In genomic region chr2:43611987-43612894, GRCh38 we compare ENCODE assay signal across 8 cellular contexts. TPM values are rescaled to one million over a fixed set of nuclear protein-coding genes. Genes with fewer than 3 reads are reported as not detected.
DNase-seq lines count a peak whose midpoint lies in the region; ATAC-seq and TF ChIP-seq lines count a peak whose summit lies in the region.

No MANE protein-coding gene starts in this region.

- DNase-seq in AG04449 (ENCODE audit: low read depth, low spot score) (no peak), HuH-7 (ENCODE audit: low spot score) (peak; percentile 34), PC-9 (peak; percentile 77 to 79), activated T-cell treated with anti-CD3 and anti-CD28 coated beads for 48 hours (ENCODE audit: low read depth) (peak; percentile 67), fibroblast of gingiva (ENCODE audit: low read depth) (peak; percentile 66), neural progenitor cell (ENCODE audit: low spot score) (peak; percentile 78), suprapubic skin (ENCODE audit: low spot score in 2 of 2) (peak in 1 of 2 donors; percentile 80)

- H3K36me3 Mint-ChIP-seq in neural progenitor cell: no peaks in the 10 kb centered on the region

- H3K36me3 ChIP-seq in PC-9 (ENCODE audit: low read depth) (no peaks in the 10 kb centered on the region), neural progenitor cell (no peaks in the 10 kb centered on the region), suprapubic skin (no peaks in the 10 kb centered on the region)

- BruUV-seq in PC-9 (replicated peaks; lab: Mats Ljungman, UMichigan): no TSS peak

- H3K4me3 Mint-ChIP-seq in neural progenitor cell: no peak overlapping the region

- CTCF ChIA-PET in AG04449 (lab: Yijun Ruan, JAX): interaction anchor here (0.6 to 5.8 kb wide), 15 partner anchors 7 to 784 kb away, joined by 3 to 58 read pairs (median 4); partner anchors contain the start of gene THADA
- CTCF ChIA-PET in PC-9 (lab: Charles Lee): interaction anchor here (0.9 kb wide), 1 partner anchor 101 kb away, joined by 9 read pairs; no protein-coding TSS in a partner anchor

- 0 out of 2 replicates have a peak, but pooled peaks cover 3% of the 10 kb centered on the region for H3K4me1 ChIP-seq in PC-9 (replicated peaks; ENCODE audit: insufficient read depth)
- no peaks in the 10 kb centered on the region for H3K4me1 ChIP-seq in neural progenitor cell
- peaks cover 4% of the 10 kb centered on the region for H3K4me1 ChIP-seq in suprapubic skin

- H3K27me3 ChIP-seq in PC-9 (ENCODE audit: insufficient read depth, low read depth) (no peaks in the 10 kb centered on the region), neural progenitor cell (no peaks in the 10 kb centered on the region), suprapubic skin (no peaks in the 10 kb centered on the region)

- H3K9me3 ChIP-seq in PC-9 (ENCODE audit: insufficient read depth, low read depth): no peaks in the 10 kb centered on the region
- no peaks in the 10 kb centered on the region for H3K9me3 ChIP-seq in neural progenitor cell (ENCODE audit: low read depth)
- H3K9me3 ChIP-seq in suprapubic skin: no peaks in the 10 kb centered on the region

- no peaks in the 10 kb centered on the region for H3K9me3 Mint-ChIP-seq in neural progenitor cell

- H3K9ac ChIP-seq in neural progenitor cell: no peak overlapping the region

- 70% methylated on average over 14 of the region's 14 CpGs for WGBS in suprapubic skin

- no peak overlapping the region for H3K27ac ChIP-seq in PC-9
- H3K27ac ChIP-seq in neural progenitor cell: no peak overlapping the region
- H3K27ac ChIP-seq in suprapubic skin: no peak overlapping the region

- TF ChIP-seq CTCF in AG04449 (IDR thresholded peaks at IDR 0.05; ENCODE audit: insufficient read depth, low read length, missing control alignments): peak; percentile 79
- TF ChIP-seq CTCF in PC-9 (conservative IDR thresholded peaks at IDR 0.05): peak; percentile 96
- peak; percentile 86 for TF ChIP-seq CTCF in neural progenitor cell (IDR thresholded peaks at IDR 0.05)
- TF ChIP-seq CTCF in suprapubic skin (IDR thresholded peaks at IDR 0.05): peak; percentile 60 to 80

- peak overlapping the region; percentile 2 for H3K27ac Mint-ChIP-seq in neural progenitor cell

- H3K4me3 ChIP-seq in AG04449 (ENCODE audit: low read depth, low read length) (no peak overlapping the region), PC-9 (no peak overlapping the region), neural progenitor cell (no peak overlapping the region), suprapubic skin (no peak overlapping the region)

- POLR2A ChIA-PET in AG04449 (lab: Yijun Ruan, JAX) (no interaction called here), PC-9 (lab: Charles Lee; ENCODE audit: unreplicated experiment) (no interaction called here)

- intact Hi-C loops in PC-9 (cut with micrococcal nuclease; ENCODE audit: unreplicated experiment): loop anchor here (1.0 to 10.0 kb wide), 3 partner anchors 183 to 1343 kb away; no protein-coding TSS in a partner anchor

- no peak for TF ChIP-seq POLR2A in suprapubic skin (IDR thresholded peaks at IDR 0.05)

- H3K4me2 ChIP-seq in PC-9 (peak overlapping the region; percentile 11; the same call in 1 of the 2 replicates), neural progenitor cell (no peak overlapping the region)

- no peak overlapping the region for H2AFZ ChIP-seq in PC-9
- H2AFZ ChIP-seq in neural progenitor cell (replicated peaks): peak overlapping the region; percentile 44

- H3K9me2 ChIP-seq in PC-9 (ENCODE audit: insufficient read depth): no peaks in the 10 kb centered on the region

- H4K20me1 ChIP-seq in PC-9 (ENCODE audit: insufficient read depth) (no peaks in the 10 kb centered on the region), neural progenitor cell (ENCODE audit: low read depth) (no peaks in the 10 kb centered on the region)

- no peaks in the 10 kb centered on the region for H3K4me1 Mint-ChIP-seq in neural progenitor cell

- no peak for TF ChIP-seq EP300 in suprapubic skin (IDR thresholded peaks at IDR 0.05)

- peak; percentile 68 for ATAC-seq in GM18508 (IDR thresholded peaks at IDR 0.05; ENCODE audit: insufficient read depth, unreplicated experiment)

- H3F3A ChIP-seq in PC-9 (ENCODE audit: insufficient read depth, low read depth) (no peaks in the 10 kb centered on the region), neural progenitor cell (ENCODE audit: low read depth) (peaks cover 6% of the 10 kb centered on the region)

- peaks cover 5% of the 10 kb centered on the region for H3K27me3 Mint-ChIP-seq in neural progenitor cell (ENCODE audit: insufficient read depth, low read depth)

- H3K79me2 ChIP-seq in PC-9 (ENCODE audit: low read depth): no peaks in the 10 kb centered on the region
- H3K79me2 ChIP-seq in neural progenitor cell (ENCODE audit: low read depth): no peaks in the 10 kb centered on the region

RNA-seq across cellular contexts. Expression of gene THADA, which starts 16.4 kb away (rescaled TPM):
- total RNA-seq in PC-9 (2021): 28.1 and 30.5 TPM in 2 replicates
- total RNA-seq in neural progenitor cell (ENCODE audit: low replicate concordance): 20.5 and 29.3 TPM in 2 replicates
- 10 to 100 TPM; 26.2 to 58.3 (median 29.7) TPM for total RNA-seq in suprapubic skin

RNA-seq across cellular contexts. Expression of gene PLEKHH2, which starts 24.8 kb away (rescaled TPM):
- 1.6 and 2.3 TPM in 2 replicates for total RNA-seq in PC-9 (2021)
- 7.9 and 11.2 TPM in 2 replicates for total RNA-seq in neural progenitor cell (ENCODE audit: low replicate concordance)
- total RNA-seq in suprapubic skin: 10 to 100 TPM in 2 of 4 donors, 1 to 10 TPM in 2; 6.8 to 77.3 (median 11.5) TPM
